Comparison of ENCODE assay signal across 12 cellular contexts in the genomic region with DNA sequence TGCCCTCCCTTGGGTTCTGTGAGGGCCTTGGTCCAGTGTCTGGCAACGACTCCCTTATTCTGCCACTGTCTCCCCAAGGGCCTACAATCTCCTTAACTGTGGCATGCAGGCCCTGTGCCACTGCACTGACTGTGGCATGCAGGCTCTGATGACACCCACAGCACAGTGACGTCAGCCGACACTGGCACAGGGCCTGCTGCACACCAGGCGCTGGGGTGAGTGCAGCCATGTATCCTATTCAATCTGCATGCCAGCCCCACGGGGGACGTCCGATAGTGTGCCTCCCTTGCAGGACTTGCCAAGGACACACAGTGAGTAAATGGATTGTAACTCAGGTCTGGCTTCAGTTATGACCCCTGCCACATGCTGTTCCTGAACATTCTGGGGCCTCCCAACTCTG. TPM values are rescaled to one million over a fixed set of nuclear protein-coding genes. Genes with fewer than 3 reads are reported as not detected.
A peak's percentile ranks its signal among the peaks of the same experiment; 100 is the strongest.
DNase-seq lines count a peak whose midpoint lies in the region; TF ChIP-seq lines count a peak whose summit lies in the region.
"Had no signal": no experiment of that assay in that cellular context is flagged by ENCODE, and none has a peak within 500 bp of the region (broad histone marks: within the 10 kb centered on the region; RNA-seq: fewer than 3 reads in every experiment).

No MANE protein-coding gene starts in this region.

- H3K36me3 ChIP-seq in HEK293 (ENCODE audit: control insufficient read depth in 2 of 2, insufficient read depth in 1 of 2, low read length in 2 of 2): no peaks in the 10 kb centered on the region; a peak in 1 of 3 replicates
- no peaks in the 10 kb centered on the region for H3K36me3 ChIP-seq in breast epithelium
- H3K36me3 ChIP-seq in subcutaneous abdominal adipose tissue (ENCODE audit: control insufficient read depth in 5 of 5, insufficient read depth in 5 of 5, low read length in 5 of 5): no peaks in the 10 kb centered on the region

- TF ChIP-seq CTCF in HEK293 (tag by site-specific recombination; IDR thresholded peaks at IDR 0.05) (no peak), breast epithelium (IDR thresholded peaks at IDR 0.05) (no peak)

- CTCF ChIA-PET in HEK293 (lab: Yijun Ruan, JAX): interaction anchor here (1.0 kb wide), 1 partner anchor 78 kb away, joined by 3 read pairs; no protein-coding TSS in a partner anchor
- CTCF ChIA-PET in HEK293T (lab: Yijun Ruan, JAX): interaction anchor here (0.7 kb wide), 1 partner anchor 11 kb away, joined by 3 read pairs; no protein-coding TSS in a partner anchor

- H3K9me3 ChIP-seq in HEK293 (ENCODE audit: control insufficient read depth, insufficient read depth, low read depth, low read length): 0 out of 2 replicates have a peak, but pooled peaks cover 3% of the 10 kb centered on the region
- no peaks in the 10 kb centered on the region for H3K9me3 ChIP-seq in breast epithelium
- H3K9me3 ChIP-seq in subcutaneous abdominal adipose tissue (ENCODE audit: control insufficient read depth in 5 of 5, low read length in 5 of 5): no peaks in the 10 kb centered on the region

- no peak for TF ChIP-seq POLR2A in breast epithelium (IDR thresholded peaks at IDR 0.05)

- H3K4me1 ChIP-seq in HEK293 (ENCODE audit: control insufficient read depth, insufficient read depth, low read length) (peaks cover 7% of the 10 kb centered on the region), breast epithelium (no peaks in the 10 kb centered on the region), subcutaneous abdominal adipose tissue (ENCODE audit: control insufficient read depth in 5 of 5, insufficient read depth in 5 of 5, low read length in 5 of 5) (peaks cover 0 to 18% (median 8%) of the 10 kb centered on the region in 5 donors)

- no peak overlapping the region for H3K4me3 ChIP-seq in HEK293 (ENCODE audit: low read depth, low read length)
- H3K4me3 ChIP-seq in breast epithelium: no peak overlapping the region
- no peak overlapping the region for H3K4me3 ChIP-seq in subcutaneous abdominal adipose tissue (ENCODE audit: low read depth in 1 of 5, low read length in 5 of 5)

- no peak overlapping the region for H3K27ac ChIP-seq in HEK293 (ENCODE audit: extremely low read depth, low read depth, low read length)
- H3K27ac ChIP-seq in breast epithelium: peak overlapping the region in 1 of 2 donors; percentile 2
- H3K27ac ChIP-seq in layer of hippocampus (ENCODE audit: low read depth, low read length): peak overlapping the region; percentile 42
- peak overlapping the region; percentile 57 for H3K27ac ChIP-seq in subcutaneous abdominal adipose tissue (ENCODE audit: low read depth, low read length)

- intact Hi-C loops in breast epithelium (cut with DNase I; ENCODE audit: low total_unique reads): no loop called here

- H3K27me3 ChIP-seq in breast epithelium (no peaks in the 10 kb centered on the region), layer of hippocampus (ENCODE audit: control insufficient read depth, insufficient read depth, low read length) (no peaks in the 10 kb centered on the region), subcutaneous abdominal adipose tissue (ENCODE audit: control insufficient read depth in 5 of 5, insufficient read depth in 4 of 5, low read length in 5 of 5) (no peaks in the 10 kb centered on the region)

- peak overlapping the region in 2 of 5 donors; percentile 35 to 53 for H3K9ac ChIP-seq in subcutaneous abdominal adipose tissue (ENCODE audit: low read length in 5 of 5)

- POLR2A ChIA-PET in HEK293 (lab: Yijun Ruan, JAX): interaction anchor here (2.7 kb wide), 1 partner anchor 40 kb away, joined by 8 read pairs; a partner anchor contains a TSS
- POLR2A ChIA-PET in HEK293T (lab: Yijun Ruan, JAX): no interaction called here

- peak; percentile 66 to 80 for DNase-seq in breast epithelium (ENCODE audit: low spot score in 2 of 2)
- DNase-seq in COLO829 (ENCODE audit: low spot score): no peak
- no peak for DNase-seq in HEK293T (ENCODE audit: extremely low spot score)
- no peak for DNase-seq in stimulated activated CD8-positive, alpha-beta memory T cell treated with anti-CD3 and anti-CD28 coated beads, Interleukin-4, amount 100 ng/mL, for 48 hours
- no peak for DNase-seq in RKO (ENCODE audit: low spot score)
- DNase-seq: activated CD8-positive, alpha-beta memory T cell treated with anti-CD3 and anti-CD28 coated beads, Interleukin-2, amount 50 U/mL, for 48 hours; DND-41; NCI-H510A; retina had no signal

TF ChIP-seq in HEK293, 187 proteins besides CTCF, POLR2A, EP300 and RAD21:
- TF ChIP-seq ZNF391 (tag by site-specific recombination; IDR thresholded peaks at IDR 0.05; ENCODE audit: borderline replicate concordance, low read depth) (no peak), ZIC2 (tag by site-specific recombination; IDR thresholded peaks at IDR 0.05) (peak; percentile 92)
TF ChIP-seq in HEK293: peak in this region for 1.

TF ChIP-seq in HEK293T, 16 proteins besides CTCF, POLR2A, EP300 and RAD21:
- no peak for TF ChIP-seq SP1 (IDR thresholded peaks at IDR 0.05)
- no peak for TF ChIP-seq FOXM1 (IDR thresholded peaks at IDR 0.05; ENCODE audit: borderline replicate concordance)
- no peak for TF ChIP-seq CTBP1 (IDR thresholded peaks at IDR 0.05; ENCODE audit: borderline replicate concordance)

RNA-seq across cellular contexts. Expression of a gene that starts 39.8 kb away (rescaled TPM):
- 100 to 1,000 TPM in 1 of 3 donors, 10 to 100 TPM in 2; 64.0 to 140 (median 75.0) TPM for total RNA-seq in breast epithelium

RNA-seq across cellular contexts. Expression of a gene that starts 55.6 kb away (rescaled TPM):
- total RNA-seq in breast epithelium: 100 to 1,000 TPM in 1 of 3 donors, 10 to 100 TPM in 2; 37.3 to 151 (median 52.4) TPM

RNA-seq across cellular contexts. Expression of a gene that starts 59.2 kb away (rescaled TPM):
- 10 to 100 TPM; 13.4 to 22.5 (median 20.0) TPM for total RNA-seq in breast epithelium

Comparison
In these comparisons a context has a peak if more than half of its experiments do, and no peak if none do; other contexts are left out.
1. DNase-seq: peak in breast epithelium (2 of 2); none in COLO829 (single experiment), HEK293T (single experiment), stimulated activated CD8-positive, alpha-beta memory T cell treated with anti-CD3 and anti-CD28 coated beads, Interleukin-4, amount 100 ng/mL, for 48 hours (single experiment) and RKO (single experiment).